ENCODE assay signal across 18 cellular contexts in the genomic region with DNA sequence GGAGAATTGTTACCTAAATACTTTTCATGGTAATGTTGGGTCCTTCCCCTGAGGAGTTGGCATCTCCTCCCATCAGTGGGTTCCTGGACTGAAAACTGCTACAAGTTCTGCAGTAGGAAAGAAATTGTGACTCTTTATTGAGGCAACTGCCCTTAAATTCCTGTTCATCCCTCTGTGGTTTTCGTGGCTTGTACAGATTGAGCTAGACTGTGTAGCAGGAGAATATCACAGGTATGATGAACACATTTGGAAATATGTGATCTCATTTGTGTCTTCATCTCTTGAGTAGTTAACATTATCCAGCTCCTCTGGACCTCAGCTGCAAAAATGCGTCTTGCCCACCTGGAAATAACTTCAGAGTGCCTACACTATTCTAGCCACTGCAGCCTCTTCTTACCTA.
DNase-seq lines count a peak whose midpoint lies in the region; ATAC-seq, FAIRE-seq and TF ChIP-seq lines count a peak whose summit lies in the region.
"Had no signal": no experiment of that assay in that cellular context is flagged by ENCODE, and none has a peak within 500 bp of the region (broad histone marks: within the 10 kb centered on the region; RNA-seq: fewer than 3 reads in every experiment).

No MANE protein-coding gene starts in this region.

- peaks cover 62% of the 10 kb centered on the region for H3K79me2 ChIP-seq in Loucy (ENCODE audit: insufficient read depth, low read length)
- H3K79me2 ChIP-seq in astrocyte (ENCODE audit: insufficient read depth, low read length): no peaks in the 10 kb centered on the region

- peaks cover 3% of the 10 kb centered on the region; the same call in 1 of the 2 replicates for H3F3A ChIP-seq in Loucy (ENCODE audit: low read depth)

- no peak for TF ChIP-seq POLR2A in suprapubic skin (IDR thresholded peaks at IDR 0.05)

- no peak for TF ChIP-seq EP300 in suprapubic skin (IDR thresholded peaks at IDR 0.05)

- H2AFZ ChIP-seq in Loucy (ENCODE audit: low read length): no peak overlapping the region
- no peak overlapping the region for H2AFZ ChIP-seq in astrocyte (ENCODE audit: low read depth, low read length)

- H3K36me3 ChIP-seq in Loucy (ENCODE audit: insufficient read depth, low read length) (no peaks in the 10 kb centered on the region), astrocyte (ENCODE audit: insufficient read depth, low read length) (no peaks in the 10 kb centered on the region), suprapubic skin (no peaks in the 10 kb centered on the region)
- H3K36me3 ChIP-seq: upper lobe of right lung had no signal

- H3K27me3 Mint-ChIP-seq in astrocyte (ENCODE audit: low read depth, unreplicated experiment): no peaks in the 10 kb centered on the region
- H3K27me3 Mint-ChIP-seq: activated naive CD8-positive, alpha-beta T cell had no signal

- H3K9ac ChIP-seq in Loucy (ENCODE audit: low read depth, low read length, poor library complexity, severe bottlenecking) (peak overlapping the region; percentile 23), astrocyte (ENCODE audit: low read length) (no peak overlapping the region)

- H3K27me3 ChIP-seq in Loucy (ENCODE audit: insufficient read depth, low read length, poor library complexity, severe bottlenecking) (no peaks in the 10 kb centered on the region), astrocyte (ENCODE audit: insufficient read depth, low read length) (no peaks in the 10 kb centered on the region), suprapubic skin (no peaks in the 10 kb centered on the region)
- H3K27me3 ChIP-seq: upper lobe of right lung had no signal

- H4K20me1 ChIP-seq in Loucy (ENCODE audit: insufficient read depth, low read length, poor library complexity, severe bottlenecking) (no peaks in the 10 kb centered on the region), astrocyte (ENCODE audit: insufficient read depth, low read length) (no peaks in the 10 kb centered on the region)

- peak overlapping the region; percentile 75 for H3K27ac Mint-ChIP-seq in astrocyte (ENCODE audit: unreplicated experiment)
- H3K27ac Mint-ChIP-seq in stimulated activated effector memory CD8-positive, alpha-beta T cell treated with anti-CD3 and anti-CD28 coated beads, Interleukin-12 subunit alpha, Interleukin-12 subunit beta, amount 100 ng/mL, for 72 hours: no peak overlapping the region
- H3K27ac Mint-ChIP-seq: activated naive CD8-positive, alpha-beta T cell; WTC11 had no signal

- 98% methylated on average over 2 of the region's 2 CpGs for WGBS in suprapubic skin

- H3K4me1 Mint-ChIP-seq in astrocyte (ENCODE audit: low read depth, unreplicated experiment): peaks cover 15% of the 10 kb centered on the region
- peaks cover 15% of the 10 kb centered on the region for H3K4me1 Mint-ChIP-seq in stimulated activated effector memory CD8-positive, alpha-beta T cell treated with anti-CD3 and anti-CD28 coated beads, Interleukin-12 subunit alpha, Interleukin-12 subunit beta, amount 100 ng/mL, for 72 hours
- H3K4me1 Mint-ChIP-seq: neural crest cell, WTC11 had no signal

- no peak for ATAC-seq in stimulated activated effector memory CD8-positive, alpha-beta T cell treated with anti-CD3 and anti-CD28 coated beads, Interleukin-12 subunit alpha, Interleukin-12 subunit beta, amount 100 ng/mL, for 72 hours
- ATAC-seq: right cardiac atrium, upper lobe of right lung, WTC11 had no signal

- DNase-seq in GF-D8 (lab: John Stamatoyannopoulos, UW) (peak; percentile 17), astrocyte (ENCODE audit: low read depth) (peak; percentile 89), kidney tubule cell (ENCODE audit: low spot score) (peak; percentile 81), suprapubic skin (ENCODE audit: low spot score in 2 of 2) (no peak), mesenteric fat pad (ENCODE audit: low spot score) (no peak), HuH-7 (ENCODE audit: low spot score) (no peak)
- no peak for DNase-seq in stimulated activated effector memory CD8-positive, alpha-beta T cell treated with anti-CD3 and anti-CD28 coated beads, Interleukin-12 subunit alpha, Interleukin-12 subunit beta, amount 100 ng/mL, for 72 hours (ENCODE audit: low spot score in 2 of 2)
- DNase-seq: NCI-H1105 treated with DMSO at 0.1 percent for 48 hours; NCI-H345; right cardiac atrium; stimulated activated CD4-positive, alpha-beta T cell treated with anti-CD3 and anti-CD28 coated beads, Interleukin-2, amount 100 ng/mL, for 48 hours; upper lobe of right lung had no signal

- no peaks in the 10 kb centered on the region for H3K36me3 Mint-ChIP-seq in astrocyte (ENCODE audit: low read depth, unreplicated experiment)
- no peaks in the 10 kb centered on the region for H3K36me3 Mint-ChIP-seq in stimulated activated effector memory CD8-positive, alpha-beta T cell treated with anti-CD3 and anti-CD28 coated beads, Interleukin-12 subunit alpha, Interleukin-12 subunit beta, amount 100 ng/mL, for 72 hours
- H3K36me3 Mint-ChIP-seq: activated naive CD8-positive, alpha-beta T cell; WTC11 had no signal

- H3K4me1 ChIP-seq in Loucy (ENCODE audit: insufficient read depth, low read length, poor library complexity, severe bottlenecking) (peaks cover 63% of the 10 kb centered on the region), astrocyte (ENCODE audit: insufficient read depth, low read length) (peaks cover 7% of the 10 kb centered on the region), suprapubic skin (no peaks in the 10 kb centered on the region)
- H3K4me1 ChIP-seq: upper lobe of right lung had no signal

- H3K27ac ChIP-seq in astrocyte (ENCODE audit: low read depth, low read length) (no peak overlapping the region), suprapubic skin (no peak overlapping the region)
- H3K27ac ChIP-seq: SK-N-MC, upper lobe of right lung had no signal

- H3K4me2 ChIP-seq in Loucy (ENCODE audit: low read depth, low read length, poor library complexity, severe bottlenecking) (peak overlapping the region; percentile 61), astrocyte (ENCODE audit: low read length) (peak overlapping the region; percentile 31)

- peak overlapping the region; percentile 22 for H3K4me3 ChIP-seq in Loucy (ENCODE audit: low read length, poor library complexity, severe bottlenecking)
- no peak overlapping the region for H3K4me3 ChIP-seq in astrocyte (ENCODE audit: insufficient read depth, low read depth, low read length)
- no peak overlapping the region for H3K4me3 ChIP-seq in suprapubic skin
- H3K4me3 ChIP-seq: lung, SK-N-MC, upper lobe of right lung had no signal

- FAIRE-seq in astrocyte (lab: Jason Lieb, UNC): peak; percentile 49

- TF ChIP-seq CTCF in Loucy (conservative IDR thresholded peaks at IDR 0.05; ENCODE audit: low read length) (no peak), astrocyte (IDR thresholded peaks at IDR 0.05; ENCODE audit: insufficient read depth, low read depth, low read length) (no peak), suprapubic skin (IDR thresholded peaks at IDR 0.05) (no peak)

- no peak overlapping the region for H3K4me3 Mint-ChIP-seq in astrocyte (ENCODE audit: unreplicated experiment)
- no peak overlapping the region for H3K4me3 Mint-ChIP-seq in stimulated activated effector memory CD8-positive, alpha-beta T cell treated with anti-CD3 and anti-CD28 coated beads, Interleukin-12 subunit alpha, Interleukin-12 subunit beta, amount 100 ng/mL, for 72 hours
- H3K4me3 Mint-ChIP-seq: activated naive CD8-positive, alpha-beta T cell; neural crest cell; WTC11 had no signal

- H3K9me2 ChIP-seq in Loucy (replicated peaks; ENCODE audit: low read depth, low read length): no peaks in the 10 kb centered on the region

- no peaks in the 10 kb centered on the region for H3K9me3 ChIP-seq in Loucy (ENCODE audit: insufficient read depth, low read depth, low read length)
- no peaks in the 10 kb centered on the region for H3K9me3 ChIP-seq in astrocyte (ENCODE audit: insufficient read depth, low read depth, low read length)
- no peaks in the 10 kb centered on the region for H3K9me3 ChIP-seq in suprapubic skin
- H3K9me3 ChIP-seq: upper lobe of right lung had no signal

- peaks cover 2% of the 10 kb centered on the region for H3K9me3 Mint-ChIP-seq in astrocyte (ENCODE audit: unreplicated experiment)
- peaks cover 4% of the 10 kb centered on the region for H3K9me3 Mint-ChIP-seq in stimulated activated effector memory CD8-positive, alpha-beta T cell treated with anti-CD3 and anti-CD28 coated beads, Interleukin-12 subunit alpha, Interleukin-12 subunit beta, amount 100 ng/mL, for 72 hours
- H3K9me3 Mint-ChIP-seq: neural crest cell had no signal

Comparison
In these comparisons a context has a peak if more than half of its experiments do, and no peak if none do; other contexts are left out.
1. DNase-seq: peak in GF-D8 (single experiment), astrocyte (single experiment) and kidney tubule cell (single experiment); none in stimulated activated effector memory CD8-positive, alpha-beta T cell treated with anti-CD3 and anti-CD28 coated beads, Interleukin-12 subunit alpha, Interleukin-12 subunit beta, amount 100 ng/mL, for 72 hours (0 of 2), suprapubic skin (0 of 2), mesenteric fat pad (single experiment) and HuH-7 (single experiment).